In genomic region chr1:58513956-58514355, GRCh38 we compare ENCODE assay signal across 7 cellular contexts.
"Had no signal": no experiment of that assay in that cellular context is flagged by ENCODE, and none has a peak within 500 bp of the region (broad histone marks: within the 10 kb centered on the region; RNA-seq: fewer than 3 reads in every experiment).

No MANE protein-coding gene starts in this region.

- DNase-seq: GDM1, GF-D8 had no signal

- FAIRE-seq: G401.6, GM12878, GM12891, GM18507, GM19239 had no signal

- ATAC-seq: GM12878 had no signal

- H3K4me3 ChIP-seq: GM12878 had no signal
